ENCODE assay signal across 8 cellular contexts in genomic region chr17:67434061-67434525, GRCh38. TPM values are rescaled to one million over a fixed set of nuclear protein-coding genes. Genes with fewer than 3 reads are reported as not detected.
DNase-seq lines count a peak whose midpoint lies in the region; ATAC-seq, FAIRE-seq and TF ChIP-seq lines count a peak whose summit lies in the region.

No MANE protein-coding gene starts in this region.

- H3K27ac ChIP-seq in Peyer's patch (peak overlapping the region; percentile 55 to 68 (median 66)), mammary epithelial cell (ENCODE audit: insufficient read depth, low read depth, low read length) (no peak overlapping the region)

- peak; percentile 63 for ATAC-seq in left lobe of liver
- peak; percentile 81 for ATAC-seq in stimulated activated naive CD8-positive, alpha-beta T cell treated with anti-CD3 and anti-CD28 coated beads, Interleukin-15, amount 100 ng/mL, for 72 hours

- no peak overlapping the region for H3K9ac ChIP-seq in mammary epithelial cell (ENCODE audit: insufficient read depth, low read length)

- H3K4me3 ChIP-seq in Peyer's patch (no peak overlapping the region), mammary epithelial cell (replicated peaks in 1 of 3; ENCODE audit: insufficient read depth in 1 of 3, low read depth in 2 of 3, low read length in 3 of 3) (no peak overlapping the region)

- H3K36me3 Mint-ChIP-seq in activated T-helper 1 cell treated with anti-CD3 and anti-CD28 coated beads, Interleukin-12 subunit alpha, Interleukin-12 subunit beta, Interleukin-2, Interleukin-4 antibody, amounts not matched to agents 30 ng/mL and 10 ng/mL and 1 ng/mL, durations not matched to agents 14 hours and 24 hours and 36 hours (ENCODE audit: low read depth), result peaks cover 6% of the 10 kb centered on the region

- no peaks in the 10 kb centered on the region for H3K27me3 ChIP-seq in Peyer's patch
- no peaks in the 10 kb centered on the region for H3K27me3 ChIP-seq in mammary epithelial cell (ENCODE audit: insufficient read depth, low read length)

- no peak overlapping the region for H3K4me2 ChIP-seq in mammary epithelial cell (ENCODE audit: insufficient read depth, low read depth, low read length)

- H3K4me1 ChIP-seq in Peyer's patch, result peaks cover 0 to 29% (median 4%) of the 10 kb centered on the region in 4 donors
- peaks cover 17% of the 10 kb centered on the region for H3K4me1 ChIP-seq in mammary epithelial cell (ENCODE audit: insufficient read depth, low read length)

- intact Hi-C loops in activated T-helper 1 cell treated with anti-CD3 and anti-CD28 coated beads, Interleukin-12 subunit alpha, Interleukin-12 subunit beta, Interleukin-2, Interleukin-4 antibody, amounts not matched to agents 30 ng/mL and 10 ng/mL and 1 ng/mL, durations not matched to agents 14 hours and 24 hours and 36 hours (cut with micrococcal nuclease), result no loop called here
- intact Hi-C loops in mammary epithelial cell (cut with micrococcal nuclease), result no loop called here

- H3K9me3 ChIP-seq in Peyer's patch (no peaks in the 10 kb centered on the region), mammary epithelial cell (replicated peaks; ENCODE audit: insufficient read depth, low read length) (no peaks in the 10 kb centered on the region)

- dilution Hi-C loops in mammary epithelial cell (cut with HindIII; ENCODE audit: low sequenced_read_pairs), result no loop called here

- H4K20me1 ChIP-seq in mammary epithelial cell (ENCODE audit: insufficient read depth, low read length), result no peaks in the 10 kb centered on the region

- peaks cover 60% of the 10 kb centered on the region for H3K79me2 ChIP-seq in mammary epithelial cell (ENCODE audit: insufficient read depth, low read length)

- CTCF ChIA-PET in mammary epithelial cell (lab: Charles Lee; ENCODE audit: low non-redundant PET), result no interaction called here

- in situ Hi-C loops in mammary epithelial cell (cut with MboI; ENCODE audit: low sequenced_read_pairs in 2 of 2), result no loop called here

- no peak for TF ChIP-seq CTCF in Peyer's patch (IDR thresholded peaks at IDR 0.05)
- TF ChIP-seq CTCF in mammary epithelial cell (conservative IDR thresholded peaks at IDR 0.05 in 1 of 2, IDR thresholded peaks at IDR 0.05 in 1 of 2; ENCODE audit: extremely low read depth in 1 of 2, insufficient read depth in 1 of 2, low read depth in 1 of 2, low read length in 2 of 2), result no peak

- no peaks in the 10 kb centered on the region for H3K27me3 Mint-ChIP-seq in activated T-helper 1 cell treated with anti-CD3 and anti-CD28 coated beads, Interleukin-12 subunit alpha, Interleukin-12 subunit beta, Interleukin-2, Interleukin-4 antibody, amounts not matched to agents 30 ng/mL and 10 ng/mL and 1 ng/mL, durations not matched to agents 14 hours and 24 hours and 36 hours (ENCODE audit: insufficient read depth)
- no peaks in the 10 kb centered on the region for H3K27me3 Mint-ChIP-seq in stimulated activated naive CD8-positive, alpha-beta T cell treated with anti-CD3 and anti-CD28 coated beads, Interleukin-15, amount 100 ng/mL, for 72 hours

- no peak for TF ChIP-seq POLR2A in Peyer's patch (IDR thresholded peaks at IDR 0.05)

- no TSS peak for BruUV-seq in mammary epithelial cell (replicated peaks; lab: Mats Ljungman, UMichigan)

- peak overlapping the region; percentile 58 for H3K4me3 Mint-ChIP-seq in activated T-helper 1 cell treated with anti-CD3 and anti-CD28 coated beads, Interleukin-12 subunit alpha, Interleukin-12 subunit beta, Interleukin-2, Interleukin-4 antibody, amounts not matched to agents 30 ng/mL and 10 ng/mL and 1 ng/mL, durations not matched to agents 14 hours and 24 hours and 36 hours
- peak overlapping the region; percentile 40 to 75 for H3K4me3 Mint-ChIP-seq in stimulated activated naive CD8-positive, alpha-beta T cell treated with anti-CD3 and anti-CD28 coated beads, Interleukin-15, amount 100 ng/mL, for 72 hours

- FAIRE-seq in HTR-8/SVneo (lab: Jason Lieb, UNC), result no peak

- WGBS in mammary epithelial cell (ENCODE audit: low coverage, missing lambda C conversion rate), result 94% methylated on average over 3 of the region's 6 CpGs

- DNase-seq in Peyer's patch (peak in 2 of 3 donors; percentile 58 to 75), left lobe of liver (ENCODE audit: low spot score) (no peak), NCI-H187 treated with DMSO at 0.1 percent for 48 hours (lab: John Stamatoyannopoulos, UW) (no peak), NCI-H82 (lab: John Stamatoyannopoulos, UW) (no peak), HTR-8/SVneo (ENCODE audit: insufficient read length, low spot score) (no peak), mammary epithelial cell (no peak)
- peak; percentile 40 for DNase-seq in activated T-helper 1 cell treated with anti-CD3 and anti-CD28 coated beads, Interleukin-12 subunit alpha, Interleukin-12 subunit beta, Interleukin-2, Interleukin-4 antibody, amounts not matched to agents 30 ng/mL and 10 ng/mL and 1 ng/mL, durations not matched to agents 14 hours and 24 hours and 36 hours (ENCODE audit: low spot score)
- DNase-seq in stimulated activated naive CD8-positive, alpha-beta T cell treated with anti-CD3 and anti-CD28 coated beads, Interleukin-15, amount 100 ng/mL, for 72 hours, result peak; percentile 42 to 78

- peak overlapping the region; percentile 84 for H3K27ac Mint-ChIP-seq in activated T-helper 1 cell treated with anti-CD3 and anti-CD28 coated beads, Interleukin-12 subunit alpha, Interleukin-12 subunit beta, Interleukin-2, Interleukin-4 antibody, amounts not matched to agents 30 ng/mL and 10 ng/mL and 1 ng/mL, durations not matched to agents 14 hours and 24 hours and 36 hours
- peak overlapping the region; percentile 83 to 90 for H3K27ac Mint-ChIP-seq in stimulated activated naive CD8-positive, alpha-beta T cell treated with anti-CD3 and anti-CD28 coated beads, Interleukin-15, amount 100 ng/mL, for 72 hours

- H2AFZ ChIP-seq in mammary epithelial cell (ENCODE audit: low read depth, low read length), result no peak overlapping the region

- H3K4me1 Mint-ChIP-seq in activated T-helper 1 cell treated with anti-CD3 and anti-CD28 coated beads, Interleukin-12 subunit alpha, Interleukin-12 subunit beta, Interleukin-2, Interleukin-4 antibody, amounts not matched to agents 30 ng/mL and 10 ng/mL and 1 ng/mL, durations not matched to agents 14 hours and 24 hours and 36 hours (ENCODE audit: low read depth), result peaks cover 61% of the 10 kb centered on the region
- peaks cover 98% of the 10 kb centered on the region for H3K4me1 Mint-ChIP-seq in stimulated activated naive CD8-positive, alpha-beta T cell treated with anti-CD3 and anti-CD28 coated beads, Interleukin-15, amount 100 ng/mL, for 72 hours

- no peaks in the 10 kb centered on the region for H3K9me3 Mint-ChIP-seq in activated T-helper 1 cell treated with anti-CD3 and anti-CD28 coated beads, Interleukin-12 subunit alpha, Interleukin-12 subunit beta, Interleukin-2, Interleukin-4 antibody, amounts not matched to agents 30 ng/mL and 10 ng/mL and 1 ng/mL, durations not matched to agents 14 hours and 24 hours and 36 hours
- peaks cover 5 to 6% of the 10 kb centered on the region in 2 donors for H3K9me3 Mint-ChIP-seq in stimulated activated naive CD8-positive, alpha-beta T cell treated with anti-CD3 and anti-CD28 coated beads, Interleukin-15, amount 100 ng/mL, for 72 hours

- H3K36me3 ChIP-seq in Peyer's patch (no peaks in the 10 kb centered on the region), mammary epithelial cell (ENCODE audit: insufficient read depth, low read length) (no peaks in the 10 kb centered on the region)

RNA-seq across cellular contexts. Expression of gene PITPNC1, which starts 57.0 kb away (rescaled TPM):
- total RNA-seq in Peyer's patch (10 to 100 TPM in 1 of 4 donors, 1 to 10 TPM in 3; 1.9 to 12.4 (median 5.2) TPM), left lobe of liver (13.1 TPM), mammary epithelial cell (10 to 100 TPM in 1 of 2 donors, 1 to 10 TPM in 1; 5.7 to 35.8 TPM)
- 17.7 and 18.3 TPM in 2 replicates for total RNA-seq in activated T-helper 1 cell treated with anti-CD3 and anti-CD28 coated beads, Interleukin-12 subunit alpha, Interleukin-12 subunit beta, Interleukin-2, Interleukin-4 antibody, amounts not matched to agents 30 ng/mL and 10 ng/mL and 1 ng/mL, durations not matched to agents 14 hours and 24 hours and 36 hours
- 31.7 TPM for polyA plus RNA-seq in mammary epithelial cell
- 36.5 TPM for polyA minus RNA-seq in mammary epithelial cell

Comparison
In these comparisons a context has a peak if more than half of its experiments do, and no peak if none do; other contexts are left out.
1. DNase-seq: peak in Peyer's patch (2 of 3), activated T-helper 1 cell treated with anti-CD3 and anti-CD28 coated beads, Interleukin-12 subunit alpha, Interleukin-12 subunit beta, Interleukin-2, Interleukin-4 antibody, amounts not matched to agents 30 ng/mL and 10 ng/mL and 1 ng/mL, durations not matched to agents 14 hours and 24 hours and 36 hours (single experiment) and stimulated activated naive CD8-positive, alpha-beta T cell treated with anti-CD3 and anti-CD28 coated beads, Interleukin-15, amount 100 ng/mL, for 72 hours (2 of 2); none in left lobe of liver (single experiment), NCI-H187 treated with DMSO at 0.1 percent for 48 hours (single experiment), NCI-H82 (single experiment), HTR-8/SVneo (single experiment) and mammary epithelial cell (single experiment).